In the genomic region with DNA sequence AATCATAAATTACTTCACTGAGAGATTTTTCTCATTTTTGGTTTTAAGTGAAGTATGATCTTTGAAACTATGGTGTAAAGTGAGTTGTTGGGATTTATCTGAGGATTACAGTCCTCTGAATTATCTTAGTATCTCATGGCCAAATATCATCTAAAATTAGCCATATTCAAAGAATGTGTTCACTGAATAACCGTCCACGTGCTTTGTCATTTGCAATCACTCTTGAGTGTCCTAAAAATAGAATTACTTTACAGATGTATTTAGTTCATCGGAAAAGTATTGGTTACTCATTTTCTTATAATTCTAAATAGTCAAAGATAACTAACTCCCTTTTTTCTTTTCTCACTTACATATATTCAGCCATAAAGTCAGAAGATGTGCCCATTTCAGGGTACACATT, we compare ENCODE assay signal across 20 cellular contexts.
"Had no signal": no experiment of that assay in that cellular context is flagged by ENCODE, and none has a peak within 500 bp of the region (broad histone marks: within the 10 kb centered on the region; RNA-seq: fewer than 3 reads in every experiment).

No MANE protein-coding gene starts in this region.

- ATAC-seq: activated CD8-positive, alpha-beta memory T cell treated with anti-CD3 and anti-CD28 coated beads, Interleukin-2, amount 10 ng/mL, durations not matched to agents 7 days and 5 days; esophagus mucosa; gastroesophageal sphincter; stimulated activated memory B cell treated with anti-CD40 and anti-IgM and Interleukin-4, amounts not matched to agents 10 μg/mL and 1 μg/mL and 100 μg/mL, for 72 hours had no signal

- H3K9me3 Mint-ChIP-seq: activated naive CD4-positive, alpha-beta T cell treated with anti-CD3 and anti-CD28 coated beads, Interleukin-2, amount 10 ng/mL, durations not matched to agents 7 days and 5 days; neural progenitor cell had no signal

- H3K27me3 Mint-ChIP-seq: activated CD8-positive, alpha-beta memory T cell treated with anti-CD3 and anti-CD28 coated beads, Interleukin-2, amount 10 ng/mL, durations not matched to agents 7 days and 5 days; stimulated activated memory B cell treated with anti-CD40 and anti-IgM and Interleukin-4, amounts not matched to agents 10 μg/mL and 1 μg/mL and 100 μg/mL, for 72 hours had no signal

- DNase-seq: activated CD4-positive, alpha-beta T cell treated with anti-CD3 and anti-CD28 coated beads for 1 hour; activated CD4-positive, alpha-beta T cell treated with anti-CD3 and anti-CD28 coated beads, Interleukin-2, amount 50 U/mL, for 4 hours; activated CD8-positive, alpha-beta memory T cell treated with anti-CD3 and anti-CD28 coated beads, Interleukin-2, amount 10 ng/mL, durations not matched to agents 7 days and 5 days; activated naive CD4-positive, alpha-beta T cell treated with anti-CD3 and anti-CD28 coated beads, Interleukin-2, amount 10 ng/mL, durations not matched to agents 7 days and 5 days; activated T-cell treated with anti-CD3 and anti-CD28 coated beads, Interleukin-2, amount 50 U/mL, for 1 hour; adrenal gland; caudate nucleus; colonic mucosa; islet precursor cell; mammary epithelial cell; naive B cell; ovary; stimulated activated CD4-positive, alpha-beta T cell treated with anti-CD3 and anti-CD28 coated beads, Interleukin-2, amount 100 ng/mL, for 48 hours; T-helper 1 cell; T1000; uterus had no signal

- H3K4me3 Mint-ChIP-seq: activated CD8-positive, alpha-beta memory T cell treated with anti-CD3 and anti-CD28 coated beads, Interleukin-2, amount 10 ng/mL, durations not matched to agents 7 days and 5 days; activated naive CD4-positive, alpha-beta T cell treated with anti-CD3 and anti-CD28 coated beads, Interleukin-2, amount 10 ng/mL, durations not matched to agents 7 days and 5 days; naive B cell; neural progenitor cell; stimulated activated memory B cell treated with anti-CD40 and anti-IgM and Interleukin-4, amounts not matched to agents 10 μg/mL and 1 μg/mL and 100 μg/mL, for 72 hours had no signal

- H2AFZ ChIP-seq: neural progenitor cell had no signal

- H3K4me1 ChIP-seq: colonic mucosa, gastroesophageal sphincter, neural progenitor cell, uterus had no signal

- H3K4me3 ChIP-seq: adrenal gland, colonic mucosa, gastroesophageal sphincter, neural progenitor cell, ovary, uterus had no signal

- H3K36me3 ChIP-seq: adrenal gland, colonic mucosa, gastroesophageal sphincter, neural progenitor cell, ovary, uterus had no signal

- H3K4me2 ChIP-seq: neural progenitor cell had no signal

- H3K9me3 ChIP-seq: adrenal gland, colonic mucosa, gastroesophageal sphincter, ovary, uterus had no signal

- H3K27me3 ChIP-seq: adrenal gland, colonic mucosa, gastroesophageal sphincter, neural progenitor cell, ovary, uterus had no signal

- H3K4me1 Mint-ChIP-seq: naive B cell; stimulated activated memory B cell treated with anti-CD40 and anti-IgM and Interleukin-4, amounts not matched to agents 10 μg/mL and 1 μg/mL and 100 μg/mL, for 72 hours had no signal

- H3K36me3 Mint-ChIP-seq: activated CD8-positive, alpha-beta memory T cell treated with anti-CD3 and anti-CD28 coated beads, Interleukin-2, amount 10 ng/mL, durations not matched to agents 7 days and 5 days; activated naive CD4-positive, alpha-beta T cell treated with anti-CD3 and anti-CD28 coated beads, Interleukin-2, amount 10 ng/mL, durations not matched to agents 7 days and 5 days; naive B cell; neural progenitor cell had no signal

- H3K27ac Mint-ChIP-seq: activated CD8-positive, alpha-beta memory T cell treated with anti-CD3 and anti-CD28 coated beads, Interleukin-2, amount 10 ng/mL, durations not matched to agents 7 days and 5 days; activated naive CD4-positive, alpha-beta T cell treated with anti-CD3 and anti-CD28 coated beads, Interleukin-2, amount 10 ng/mL, durations not matched to agents 7 days and 5 days; neural progenitor cell; stimulated activated memory B cell treated with anti-CD40 and anti-IgM and Interleukin-4, amounts not matched to agents 10 μg/mL and 1 μg/mL and 100 μg/mL, for 72 hours had no signal

- H3K9ac ChIP-seq: neural progenitor cell had no signal

- H3K27ac ChIP-seq: colonic mucosa, gastroesophageal sphincter, neural progenitor cell, ovary, uterus had no signal
